ENCODE assay signal across 8 cellular contexts in the genomic region with DNA sequence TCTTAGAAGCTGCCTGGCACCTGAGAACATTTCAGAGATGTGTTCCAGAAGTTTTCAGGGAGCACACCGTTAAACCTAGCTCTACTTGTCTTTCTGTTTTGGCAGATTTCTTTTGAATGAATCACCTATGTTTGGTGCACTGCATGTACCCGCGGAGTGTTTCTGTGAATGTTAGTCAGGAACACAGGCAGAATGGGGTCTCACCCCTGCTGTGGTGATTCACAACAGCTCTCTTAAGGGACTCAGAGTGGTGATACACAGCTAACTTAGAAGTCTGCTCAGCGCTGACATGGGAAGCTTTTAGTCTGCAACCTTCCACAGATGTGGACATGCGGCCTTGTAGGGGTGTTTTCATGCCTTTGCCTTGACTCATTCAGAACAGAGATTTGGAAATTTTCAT. TPM values are rescaled to one million over a fixed set of nuclear protein-coding genes. Genes with fewer than 3 reads are reported as not detected.
A peak's percentile ranks its signal among the peaks of the same experiment; 100 is the strongest.
DNase-seq lines count a peak whose midpoint lies in the region; ATAC-seq, FAIRE-seq and TF ChIP-seq lines count a peak whose summit lies in the region.

No MANE protein-coding gene starts in this region.

- DNase-seq in HS-27A (ENCODE audit: low read depth) (peak; percentile 92), bronchial epithelial cell (ENCODE audit: low read depth) (peak; percentile 96), islet precursor cell (peak; percentile 90), transverse colon (peak; percentile 20)

- no peaks in the 10 kb centered on the region for H3K27me3 Mint-ChIP-seq in stimulated activated memory B cell treated with anti-CD40 and anti-IgM and Interleukin-4, amounts not matched to agents 10 μg/mL and 1 μg/mL and 100 μg/mL, for 72 hours

- H3K4me1 ChIP-seq in transverse colon, result no peaks in the 10 kb centered on the region

- peak overlapping the region; percentile 18 to 68 (median 42) for H3K27ac ChIP-seq in transverse colon

- H3K27ac Mint-ChIP-seq in stimulated activated memory B cell treated with anti-CD40 and anti-IgM and Interleukin-4, amounts not matched to agents 10 μg/mL and 1 μg/mL and 100 μg/mL, for 72 hours, result no peak overlapping the region

- peaks cover 69% of the 10 kb centered on the region for H3K36me3 Mint-ChIP-seq in stimulated activated memory B cell treated with anti-CD40 and anti-IgM and Interleukin-4, amounts not matched to agents 10 μg/mL and 1 μg/mL and 100 μg/mL, for 72 hours

- H3K9me3 ChIP-seq in transverse colon, result no peaks in the 10 kb centered on the region

- H3K4me3 ChIP-seq in bronchial epithelial cell (ENCODE audit: low read depth, low read length), result no peak overlapping the region
- H3K4me3 ChIP-seq in transverse colon, result no peak overlapping the region

- WGBS in transverse colon (ENCODE audit: low coverage in 1 of 2), 2 donors, result 83% methylated on average over 5 of the region's 5 CpGs; no CpG with 5 or more reads in 1 of the 2 donors

- TF ChIP-seq EP300 in transverse colon (IDR thresholded peaks at IDR 0.05; ENCODE audit: low read depth), result no peak

- H3K27me3 ChIP-seq in bronchial epithelial cell (ENCODE audit: control insufficient read depth, insufficient read depth, low read length) (no peaks in the 10 kb centered on the region), transverse colon (no peaks in the 10 kb centered on the region)

- in situ Hi-C loops in transverse colon (cut with MboI; ENCODE audit: low pct_ligation_motif_present in 1 of 4, low pct_unique_long_range_greater_than_20kb in 1 of 4, low sequenced_read_pairs in 3 of 4), result no loop called here

- H3K9me3 Mint-ChIP-seq in stimulated activated memory B cell treated with anti-CD40 and anti-IgM and Interleukin-4, amounts not matched to agents 10 μg/mL and 1 μg/mL and 100 μg/mL, for 72 hours, result no peaks in the 10 kb centered on the region

- H3K4me3 Mint-ChIP-seq in stimulated activated memory B cell treated with anti-CD40 and anti-IgM and Interleukin-4, amounts not matched to agents 10 μg/mL and 1 μg/mL and 100 μg/mL, for 72 hours, result no peak overlapping the region

- ATAC-seq in GM21515 (IDR thresholded peaks at IDR 0.05; ENCODE audit: unreplicated experiment), result no peak
- no peak for ATAC-seq in HG03432 (IDR thresholded peaks at IDR 0.05; ENCODE audit: unreplicated experiment)
- no peak for ATAC-seq in stimulated activated memory B cell treated with anti-CD40 and anti-IgM and Interleukin-4, amounts not matched to agents 10 μg/mL and 1 μg/mL and 100 μg/mL, for 72 hours
- no peak for ATAC-seq in GM21619 (IDR thresholded peaks at IDR 0.05; ENCODE audit: unreplicated experiment)

- FAIRE-seq in bronchial epithelial cell (lab: Jason Lieb, UNC), result no peak

- intact Hi-C loops in transverse colon (cut with DNase I; ENCODE audit: low total_unique reads), result no loop called here

- peaks cover 9% of the 10 kb centered on the region for H3K36me3 ChIP-seq in bronchial epithelial cell (ENCODE audit: control insufficient read depth, insufficient read depth, low read length)
- peaks cover 0 to 20% (median 5%) of the 10 kb centered on the region in 4 donors for H3K36me3 ChIP-seq in transverse colon

- TF ChIP-seq CTCF in bronchial epithelial cell (IDR thresholded peaks at IDR 0.05; ENCODE audit: insufficient read depth, low read length, severe bottlenecking) (no peak), transverse colon (IDR thresholded peaks at IDR 0.05) (no peak)

- H3K4me1 Mint-ChIP-seq in stimulated activated memory B cell treated with anti-CD40 and anti-IgM and Interleukin-4, amounts not matched to agents 10 μg/mL and 1 μg/mL and 100 μg/mL, for 72 hours, result peaks cover 3% of the 10 kb centered on the region

- TF ChIP-seq POLR2A in transverse colon (IDR thresholded peaks at IDR 0.05), result no peak

RNA-seq across cellular contexts. Expression of a gene that starts 24.0 kb away (rescaled TPM):
- total RNA-seq in bronchial epithelial cell, result 16.6 and 21.3 TPM in 2 replicates
- 10 to 100 TPM; 20.9 to 47.6 (median 30.1) TPM for total RNA-seq in transverse colon

RNA-seq across cellular contexts. Expression of a gene that starts 37.0 kb away (rescaled TPM):
- total RNA-seq in bronchial epithelial cell (2.1 and 3.7 TPM in 2 replicates), transverse colon (1 to 10 TPM in 2 of 4 donors, not detected in 2; 3.8 to 9.7 TPM)

RNA-seq across cellular contexts. Expression of a gene that starts 48.6 kb away (rescaled TPM):
- 21.3 and 22.9 TPM in 2 replicates for total RNA-seq in bronchial epithelial cell
- 10 to 100 TPM; 22.9 to 30.6 (median 25.4) TPM for total RNA-seq in transverse colon

Comparison
In these comparisons a context has a peak if more than half of its experiments do, and no peak if none do; other contexts are left out.
1. DNase-seq: peak in every context shown above with its lines; median percentile 96 in bronchial epithelial cell; 92 in HS-27A; 90 in islet precursor cell; 20 in transverse colon.